ENCODE assay signal across 9 cellular contexts in the genomic region with DNA sequence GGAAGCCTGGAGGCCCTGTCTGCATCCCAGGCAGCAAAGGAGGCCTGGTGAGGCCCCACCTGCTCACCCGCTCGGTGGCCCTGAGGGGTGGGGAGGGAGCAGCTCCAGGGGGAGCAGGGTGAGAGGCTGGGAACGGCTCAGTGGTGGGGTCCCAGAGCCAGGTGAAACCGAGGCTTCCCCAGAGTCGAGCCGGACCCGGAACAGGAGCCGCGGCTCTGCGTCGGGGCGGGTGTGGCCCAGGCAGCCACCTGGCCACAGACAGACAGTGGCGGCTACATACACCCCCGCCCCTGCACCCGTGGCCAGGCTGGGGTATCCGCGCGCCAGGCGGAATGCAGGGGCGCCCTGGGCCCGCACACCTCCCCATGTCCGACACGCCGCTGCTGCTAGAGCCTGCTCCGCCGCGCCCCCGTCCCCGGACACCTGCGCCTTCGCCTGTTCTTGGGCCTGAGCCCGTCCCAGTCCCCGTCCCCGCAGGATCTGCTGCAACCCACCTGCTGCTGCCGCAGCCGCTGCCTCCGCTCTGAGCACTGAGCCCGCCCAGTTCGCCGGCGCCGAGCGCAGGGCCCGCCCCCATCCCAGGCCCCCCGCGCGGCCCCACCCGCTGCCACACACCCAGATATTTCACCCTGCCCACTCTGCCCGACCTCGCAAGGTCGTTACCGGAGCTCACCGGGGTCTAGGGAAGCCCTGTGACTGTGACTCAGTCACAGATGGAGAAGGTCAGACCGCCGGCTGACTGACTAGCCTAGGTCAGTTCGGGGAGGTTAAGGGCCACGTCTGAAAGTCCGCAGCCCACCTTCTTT. TPM values are rescaled to one million over a fixed set of nuclear protein-coding genes. Genes with fewer than 3 reads are reported as not detected.
DNase-seq lines count a peak whose midpoint lies in the region; ATAC-seq and TF ChIP-seq lines count a peak whose summit lies in the region.
"Had no signal": no experiment of that assay in that cellular context is flagged by ENCODE, and none has a peak within 500 bp of the region (broad histone marks: within the 10 kb centered on the region; RNA-seq: fewer than 3 reads in every experiment).

A gene with protein sequence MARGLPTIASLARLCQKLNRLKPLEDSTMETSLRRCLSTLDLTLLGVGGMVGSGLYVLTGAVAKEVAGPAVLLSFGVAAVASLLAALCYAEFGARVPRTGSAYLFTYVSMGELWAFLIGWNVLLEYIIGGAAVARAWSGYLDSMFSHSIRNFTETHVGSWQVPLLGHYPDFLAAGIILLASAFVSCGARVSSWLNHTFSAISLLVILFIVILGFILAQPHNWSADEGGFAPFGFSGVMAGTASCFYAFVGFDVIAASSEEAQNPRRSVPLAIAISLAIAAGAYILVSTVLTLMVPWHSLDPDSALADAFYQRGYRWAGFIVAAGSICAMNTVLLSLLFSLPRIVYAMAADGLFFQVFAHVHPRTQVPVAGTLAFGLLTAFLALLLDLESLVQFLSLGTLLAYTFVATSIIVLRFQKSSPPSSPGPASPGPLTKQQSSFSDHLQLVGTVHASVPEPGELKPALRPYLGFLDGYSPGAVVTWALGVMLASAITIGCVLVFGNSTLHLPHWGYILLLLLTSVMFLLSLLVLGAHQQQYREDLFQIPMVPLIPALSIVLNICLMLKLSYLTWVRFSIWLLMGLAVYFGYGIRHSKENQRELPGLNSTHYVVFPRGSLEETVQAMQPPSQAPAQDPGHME (minus strand): TSS at position 525 of the 806 bp plus-strand sequence. CDS start 749 bp downstream, outside the sequence.

- no peaks in the 10 kb centered on the region for H3K27me3 ChIP-seq in testis

- H3K4me3 Mint-ChIP-seq in activated CD4-positive, alpha-beta T cell treated with anti-CD3 and anti-CD28 coated beads for 36 hours: no peak within 1 kb of the TSS

- peak; percentile 39 for ATAC-seq in activated CD4-positive, alpha-beta T cell treated with anti-CD3 and anti-CD28 coated beads for 36 hours
- ATAC-seq in left lobe of liver: peak; percentile 28
- ATAC-seq in GM19328 (IDR thresholded peaks at IDR 0.05; ENCODE audit: unreplicated experiment): no peak
- ATAC-seq in GM19467 (IDR thresholded peaks at IDR 0.05; ENCODE audit: unreplicated experiment): no peak

- no peaks in the 10 kb centered on the region for H3K9me3 Mint-ChIP-seq in activated CD4-positive, alpha-beta T cell treated with anti-CD3 and anti-CD28 coated beads for 36 hours (ENCODE audit: low read depth)
- H3K9me3 Mint-ChIP-seq: activated T-helper 2 cell treated with anti-CD3 and anti-CD28 coated beads, Interferon-gamma antibody, Interleukin-2, Interleukin-4, amounts not matched to agents 10 μg/mL and 5 μg/mL and 100 μg/mL, durations not matched to agents 14 hours and 24 hours and 36 hours had no signal

- no peak within 1 kb of the TSS for H3K27ac ChIP-seq in testis

- intact Hi-C loops in activated CD4-positive, alpha-beta T cell treated with anti-CD3 and anti-CD28 coated beads for 36 hours (cut with DNase I, micrococcal nuclease): loop anchor here in 1 of 2 experiments (5.0 kb wide), 1 partner anchor 45 kb away; no protein-coding TSS in a partner anchor
- intact Hi-C loops in testis (cut with DNase I; ENCODE audit: low total_unique reads): no loop called here

- TF ChIP-seq POLR2A in testis (IDR thresholded peaks at IDR 0.05): no peak

- no peak within 1 kb of the TSS for H3K27ac Mint-ChIP-seq in activated CD4-positive, alpha-beta T cell treated with anti-CD3 and anti-CD28 coated beads for 36 hours
- H3K27ac Mint-ChIP-seq: activated T-helper 2 cell treated with anti-CD3 and anti-CD28 coated beads, Interferon-gamma antibody, Interleukin-2, Interleukin-4, amounts not matched to agents 10 μg/mL and 5 μg/mL and 100 μg/mL, durations not matched to agents 14 hours and 24 hours and 36 hours had no signal

- no peak for TF ChIP-seq CTCF in testis (IDR thresholded peaks at IDR 0.05)

- no peak for DNase-seq in activated CD4-positive, alpha-beta T cell treated with anti-CD3 and anti-CD28 coated beads for 36 hours
- no peak for DNase-seq in activated CD4-positive, alpha-beta T cell treated with anti-CD3 and anti-CD28 coated beads, Interleukin-2, amount 50 U/mL, for 1 hour
- DNase-seq in cerebellum (ENCODE audit: low spot score) (peak; percentile 72), left lobe of liver (ENCODE audit: low spot score) (no peak), testis (peak; percentile 49), dedifferentiated amniotic fluid mesenchymal stem cell (ENCODE audit: extremely low spot score) (no peak)

- peaks cover 2% of the 10 kb centered on the region for H3K4me1 Mint-ChIP-seq in activated CD4-positive, alpha-beta T cell treated with anti-CD3 and anti-CD28 coated beads for 36 hours

- 3 to 10% methylated on average over 7 to 52 of the region's 58 CpGs for WGBS in testis, 2 donors

- H3K9me3 ChIP-seq in testis: no peaks in the 10 kb centered on the region

- no peaks in the 10 kb centered on the region for H3K36me3 Mint-ChIP-seq in activated CD4-positive, alpha-beta T cell treated with anti-CD3 and anti-CD28 coated beads for 36 hours (ENCODE audit: low read depth)

- peaks cover 23% of the 10 kb centered on the region for H3K4me1 ChIP-seq in testis

- peak within 1 kb of the TSS; percentile 25 to 65 for H3K4me3 ChIP-seq in testis

- no peaks in the 10 kb centered on the region for H3K36me3 ChIP-seq in testis (ENCODE audit: low read depth, missing control alignments)

- H3K27me3 Mint-ChIP-seq in activated CD4-positive, alpha-beta T cell treated with anti-CD3 and anti-CD28 coated beads for 36 hours: peaks cover 24% of the 10 kb centered on the region

- CTCF ChIA-PET in activated CD4-positive, alpha-beta T cell treated with anti-CD3 and anti-CD28 coated beads for 36 hours (lab: Charles Lee): no interaction called here

- POLR2A ChIA-PET in activated CD4-positive, alpha-beta T cell treated with anti-CD3 and anti-CD28 coated beads for 36 hours (lab: Charles Lee): no interaction called here

RNA-seq across cellular contexts. Expression of the gene that starts here (rescaled TPM):
- total RNA-seq in activated CD4-positive, alpha-beta T cell treated with anti-CD3 and anti-CD28 coated beads for 36 hours: not detected
- 2.0 TPM for total RNA-seq in cerebellum
- total RNA-seq in left lobe of liver: 0.23 TPM
- 10 to 100 TPM; 60.3 to 64.8 TPM for total RNA-seq in testis
- 54.8 TPM for polyA plus RNA-seq in testis (ENCODE audit: insufficient read depth, low read depth, low replicate concordance)

Comparison
In these comparisons a context has a peak if more than half of its experiments do, and no peak if none do; other contexts are left out.
1. RNA of the gene that starts here (total RNA-seq): 60.3 to 64.8 TPM in testis; 2.0 TPM in cerebellum (single experiment), 0.23 TPM in left lobe of liver (single experiment) and not detected in activated CD4-positive, alpha-beta T cell treated with anti-CD3 and anti-CD28 coated beads for 36 hours; every median in the first group is over 10 times any median in the second.
2. Peak in ATAC-seq in activated CD4-positive, alpha-beta T cell treated with anti-CD3 and anti-CD28 coated beads for 36 hours; RNA of the gene not detected or under 1 TPM.
3. Peak in ATAC-seq in left lobe of liver; RNA of the gene not detected or under 1 TPM.
4. DNase-seq: peak in cerebellum (single experiment) and testis (single experiment); none in activated CD4-positive, alpha-beta T cell treated with anti-CD3 and anti-CD28 coated beads for 36 hours (single experiment), activated CD4-positive, alpha-beta T cell treated with anti-CD3 and anti-CD28 coated beads, Interleukin-2, amount 50 U/mL, for 1 hour (single experiment), left lobe of liver (single experiment) and dedifferentiated amniotic fluid mesenchymal stem cell (single experiment).